20 cellular contexts compared by ENCODE assay signal in genomic region chr2:88321614-88322248, GRCh38.
DNase-seq lines count a peak whose midpoint lies in the region; ATAC-seq, FAIRE-seq and TF ChIP-seq lines count a peak whose summit lies in the region.
"Had no signal": no experiment of that assay in that cellular context is flagged by ENCODE, and none has a peak within 500 bp of the region (broad histone marks: within the 10 kb centered on the region; RNA-seq: fewer than 3 reads in every experiment).

No MANE protein-coding gene starts in this region.

- H3K27me3 ChIP-seq in right lobe of liver, result no peaks in the 10 kb centered on the region
- H3K27me3 ChIP-seq in gastrocnemius medialis, result no peaks in the 10 kb centered on the region
- H3K27me3 ChIP-seq: BLaER1, SJCRH30 had no signal

- ATAC-seq in right lobe of liver (peak; percentile 92 to 95 (median 94)), gastrocnemius medialis (no peak)
- ATAC-seq in natural killer cell treated with Interleukin-12 subunit alpha and Interleukin-12 subunit beta and Interleukin-15 and Interleukin-18, amount 100 ng/mL, for 72 hours, result no peak

- H3K9me3 Mint-ChIP-seq in endothelial cell (ENCODE audit: unreplicated experiment), result no peaks in the 10 kb centered on the region
- no peaks in the 10 kb centered on the region for H3K9me3 Mint-ChIP-seq in natural killer cell treated with Interleukin-12 subunit alpha and Interleukin-12 subunit beta and Interleukin-15 and Interleukin-18, amount 100 ng/mL, for 72 hours
- H3K9me3 Mint-ChIP-seq: CD4-positive, alpha-beta T cell had no signal

- intact Hi-C loops in right lobe of liver (cut with DNase I), result no loop called here
- intact Hi-C loops in gastrocnemius medialis (cut with DNase I; ENCODE audit: low total_unique reads), result no loop called here

- DNase-seq in DMS53 (lab: John Stamatoyannopoulos, UW) (peak; percentile 35), DMS53 treated with DMSO at 0.1 percent for 48 hours (lab: John Stamatoyannopoulos, UW; ENCODE audit: unreplicated experiment) (no peak), endothelial cell (ENCODE audit: low spot score) (no peak), right lobe of liver (peak; percentile 45 to 56 (median 52)), gastrocnemius medialis (no peak), SW 1271 (lab: John Stamatoyannopoulos, UW) (no peak), HTR-8/SVneo (ENCODE audit: insufficient read length, low spot score) (no peak)
- DNase-seq in natural killer cell treated with Interleukin-12 subunit alpha and Interleukin-12 subunit beta and Interleukin-15 and Interleukin-18, amount 100 ng/mL, for 72 hours (ENCODE audit: low spot score), result no peak
- DNase-seq: ACHN; CD4-positive, alpha-beta T cell; GDM1; KG1; NCI-H1092; NCI-H1436; NCI-H187 treated with DMSO at 0.1 percent for 48 hours; NK-92 treated with Interleukin-12 subunit alpha and Interleukin-12 subunit beta, amount 100 ng/mL, for 24 hours; SJCRH30 had no signal

- H3K27ac ChIP-seq in right lobe of liver, result peak overlapping the region in 1 of 3 donors; percentile 50
- no peak overlapping the region for H3K27ac ChIP-seq in gastrocnemius medialis
- H3K27ac ChIP-seq: 22Rv1, BLaER1, SJCRH30 had no signal

- H3K4me1 ChIP-seq in right lobe of liver, result peaks cover 0 to 7% (median 0%) of the 10 kb centered on the region in 4 donors
- H3K4me1 ChIP-seq in gastrocnemius medialis, result no peaks in the 10 kb centered on the region
- H3K4me1 ChIP-seq: BLaER1, SJCRH30 had no signal

- TF ChIP-seq POLR2A in right lobe of liver (IDR thresholded peaks at IDR 0.05) (no peak), gastrocnemius medialis (IDR thresholded peaks at IDR 0.05) (no peak)

- no peaks in the 10 kb centered on the region for H3K36me3 Mint-ChIP-seq in endothelial cell (ENCODE audit: low read depth, unreplicated experiment)
- H3K36me3 Mint-ChIP-seq in natural killer cell treated with Interleukin-12 subunit alpha and Interleukin-12 subunit beta and Interleukin-15 and Interleukin-18, amount 100 ng/mL, for 72 hours, result no peaks in the 10 kb centered on the region

- WGBS in right lobe of liver (ENCODE audit: insufficient coverage, low coverage, low lambda C conversion rate, missing lambda C conversion rate), result 33% methylated on average over 6 of the region's 7 CpGs

- no peak overlapping the region for H3K4me3 Mint-ChIP-seq in endothelial cell (ENCODE audit: unreplicated experiment)
- H3K4me3 Mint-ChIP-seq in natural killer cell treated with Interleukin-12 subunit alpha and Interleukin-12 subunit beta and Interleukin-15 and Interleukin-18, amount 100 ng/mL, for 72 hours, result no peak overlapping the region
- H3K4me3 Mint-ChIP-seq: CD4-positive, alpha-beta T cell had no signal

- H3K27ac Mint-ChIP-seq in endothelial cell (ENCODE audit: unreplicated experiment), result peak overlapping the region; percentile 50
- H3K27ac Mint-ChIP-seq in natural killer cell treated with Interleukin-12 subunit alpha and Interleukin-12 subunit beta and Interleukin-15 and Interleukin-18, amount 100 ng/mL, for 72 hours, result no peak overlapping the region
- H3K27ac Mint-ChIP-seq: CD4-positive, alpha-beta T cell had no signal

- H3K4me3 ChIP-seq in right lobe of liver, result no peak overlapping the region
- no peak overlapping the region for H3K4me3 ChIP-seq in gastrocnemius medialis
- H3K4me3 ChIP-seq: BLaER1, SJCRH30 had no signal

- H3K36me3 ChIP-seq in right lobe of liver, result no peaks in the 10 kb centered on the region
- no peaks in the 10 kb centered on the region for H3K36me3 ChIP-seq in gastrocnemius medialis
- H3K36me3 ChIP-seq: BLaER1, SJCRH30 had no signal

- FAIRE-seq in HTR-8/SVneo (lab: Jason Lieb, UNC), result no peak
- FAIRE-seq: H54 had no signal

- peaks cover 11% of the 10 kb centered on the region for H3K4me1 Mint-ChIP-seq in endothelial cell (ENCODE audit: unreplicated experiment)
- H3K4me1 Mint-ChIP-seq in natural killer cell treated with Interleukin-12 subunit alpha and Interleukin-12 subunit beta and Interleukin-15 and Interleukin-18, amount 100 ng/mL, for 72 hours (ENCODE audit: low read depth in 2 of 2), result no peaks in the 10 kb centered on the region

- in situ Hi-C loops in gastrocnemius medialis (cut with MboI; ENCODE audit: low sequenced_read_pairs in 4 of 4), result no loop called here

- no peaks in the 10 kb centered on the region for H3K9me3 ChIP-seq in right lobe of liver
- no peaks in the 10 kb centered on the region for H3K9me3 ChIP-seq in gastrocnemius medialis
- H3K9me3 ChIP-seq: BLaER1, SJCRH30 had no signal

- H3K27me3 Mint-ChIP-seq in endothelial cell (ENCODE audit: unreplicated experiment), result no peaks in the 10 kb centered on the region
- H3K27me3 Mint-ChIP-seq in natural killer cell treated with Interleukin-12 subunit alpha and Interleukin-12 subunit beta and Interleukin-15 and Interleukin-18, amount 100 ng/mL, for 72 hours, result peaks cover 8 to 28% of the 10 kb centered on the region in 2 donors

- TF ChIP-seq CTCF in endothelial cell (IDR thresholded peaks at IDR 0.05; ENCODE audit: unreplicated experiment) (no peak), right lobe of liver (IDR thresholded peaks at IDR 0.05) (no peak), gastrocnemius medialis (IDR thresholded peaks at IDR 0.05 in 4 of 5, conservative IDR thresholded peaks at IDR 0.05 in 1 of 5) (no peak)

Comparison
In these comparisons a context has a peak if more than half of its experiments do, and no peak if none do; other contexts are left out.
1. DNase-seq: peak in DMS53 (single experiment) and right lobe of liver (3 of 3); none in DMS53 treated with DMSO at 0.1 percent for 48 hours (single experiment), endothelial cell (single experiment), gastrocnemius medialis (0 of 2), SW 1271 (0 of 2), natural killer cell treated with Interleukin-12 subunit alpha and Interleukin-12 subunit beta and Interleukin-15 and Interleukin-18, amount 100 ng/mL, for 72 hours (single experiment) and HTR-8/SVneo (single experiment).
2. ATAC-seq: peak in right lobe of liver (4 of 4); none in gastrocnemius medialis (0 of 2) and natural killer cell treated with Interleukin-12 subunit alpha and Interleukin-12 subunit beta and Interleukin-15 and Interleukin-18, amount 100 ng/mL, for 72 hours (0 of 2).